In the genomic region with DNA sequence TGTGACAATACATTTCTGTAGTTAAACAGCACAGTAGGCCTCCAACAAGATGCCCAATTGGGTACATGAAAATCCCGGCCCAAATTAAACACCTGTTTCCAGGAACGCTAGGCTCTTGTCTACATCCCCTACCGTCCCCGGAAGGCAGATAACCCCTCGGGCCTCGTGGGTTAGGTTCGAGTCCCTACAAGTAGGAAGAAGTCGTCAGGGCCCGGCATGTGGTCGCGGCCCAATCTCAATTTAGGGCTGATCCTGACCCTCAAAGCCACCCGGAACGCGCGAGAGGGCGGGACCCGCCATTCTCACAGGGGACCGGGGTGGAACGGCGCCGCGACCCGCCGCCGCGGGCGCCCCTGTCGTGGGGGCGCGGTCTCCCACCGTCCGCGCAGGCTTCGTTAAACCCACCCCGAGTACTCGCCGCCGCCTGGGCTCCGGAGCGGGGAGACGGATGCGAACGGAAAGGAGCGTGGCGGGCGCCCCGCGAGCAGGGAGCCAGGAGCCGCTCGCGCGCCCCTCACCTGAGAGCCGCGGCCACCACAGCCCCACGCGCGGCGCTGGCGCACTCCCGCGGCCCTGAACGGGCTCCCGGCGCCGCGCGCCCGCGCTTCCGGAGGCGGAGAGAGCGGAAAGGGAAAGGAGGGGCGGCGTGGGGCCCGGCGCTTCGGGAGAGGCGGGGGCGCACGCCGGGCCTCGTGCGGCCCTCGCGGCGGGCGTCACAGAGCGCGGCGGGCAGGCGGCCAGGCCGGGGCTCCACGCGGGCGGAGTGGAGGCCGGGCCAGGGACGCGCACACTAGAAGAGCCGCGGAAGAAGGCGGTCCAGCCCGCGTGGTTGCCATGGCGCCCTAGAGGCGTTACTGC, we compare ENCODE assay signal across 1 cellular context.
A peak's percentile ranks its signal among the peaks of the same experiment; 100 is the strongest.
TF ChIP-seq lines count a peak whose summit lies in the region.

CFAP97 (minus strand) TSS at position 621 of the 858 bp plus-strand sequence. CDS start 12,804 bp downstream, outside the sequence.

TF ChIP-seq in K562, 482 proteins besides CTCF, POLR2A, EP300 and RAD21 (continued from another document and continues in another):
- TF ChIP-seq, protein P1, sequence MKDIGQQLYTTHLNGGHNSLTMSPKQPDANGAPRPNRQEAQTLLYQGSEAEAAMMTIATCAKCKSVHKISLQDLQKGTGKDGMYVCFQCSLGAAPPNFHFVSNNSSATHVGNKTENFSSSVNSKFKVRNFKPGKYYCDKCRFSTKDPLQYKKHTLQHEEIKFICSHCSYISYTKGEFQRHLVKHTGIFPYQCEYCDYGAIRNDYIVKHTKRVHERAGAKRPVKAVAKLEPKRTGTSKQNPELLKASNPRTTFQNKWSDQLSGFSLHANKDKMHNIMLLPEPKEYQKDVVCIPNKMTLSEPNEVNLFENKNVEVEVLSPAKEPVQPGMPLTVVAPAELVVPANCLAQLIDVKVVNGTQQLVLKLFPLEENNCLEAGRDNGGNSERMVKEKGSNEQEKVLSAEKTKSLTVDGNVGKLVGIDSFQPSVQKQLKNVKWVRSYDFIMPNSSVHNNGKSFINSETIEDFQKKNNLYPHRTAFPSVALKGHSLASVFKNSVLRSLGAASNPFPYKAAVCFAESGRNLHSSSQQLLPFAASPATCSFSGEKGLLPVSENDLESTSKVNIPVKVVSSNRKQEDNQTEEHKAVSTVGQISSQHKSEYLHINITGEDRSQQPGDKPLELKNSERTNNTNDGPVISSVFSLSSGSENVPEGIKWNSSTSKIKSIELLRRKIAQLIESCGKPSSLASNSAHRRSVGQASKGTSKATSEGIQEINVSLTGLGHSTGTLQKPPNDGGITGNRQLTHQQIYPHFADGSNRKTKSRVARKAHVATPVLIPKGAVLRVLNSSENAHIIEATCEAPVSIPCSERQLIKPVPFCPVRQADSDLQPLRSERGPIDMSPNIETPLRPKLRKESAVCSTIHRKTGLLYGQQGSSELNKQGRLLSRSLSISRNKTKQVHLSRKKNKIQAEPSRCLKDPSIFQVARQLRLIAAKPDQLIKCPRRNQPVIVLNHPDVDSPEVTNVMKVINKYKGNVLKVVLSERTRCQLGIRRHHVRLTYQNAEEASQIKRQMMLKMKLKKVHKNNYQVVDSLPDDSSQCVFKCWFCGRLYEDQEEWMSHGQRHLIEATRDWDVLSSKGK (CRISPR knock-in tag; IDR thresholded peaks at IDR 0.05), result no peak
- TF ChIP-seq NR2C1 (IDR thresholded peaks at IDR 0.05) (no peak), NR2C1 (tag; IDR thresholded peaks at IDR 0.05) (no peak), CHAMP1 (IDR thresholded peaks at IDR 0.05) (no peak), ZNF644 (tag; IDR thresholded peaks at IDR 0.05; ENCODE audit: low read depth) (no peak), SMARCA5 (IDR thresholded peaks at IDR 0.05) (no peak), CREB3 (tag; conservative IDR thresholded peaks at IDR 0.05; ENCODE audit: low read depth) (0 out of 2 replicates have a peak, but pooled peaks have one; percentile 53), COPS2 (conservative IDR thresholded peaks at IDR 0.05) (no peak), POU5F1 (IDR thresholded peaks at IDR 0.05; ENCODE audit: borderline replicate concordance, low read depth, low read length, partially characterized antibody) (no peak), ZBTB7A (IDR thresholded peaks at IDR 0.05; ENCODE audit: borderline replicate concordance, control insufficient read depth, low read depth, low read length) (peak; percentile 48), MTA3 (IDR thresholded peaks at IDR 0.05; ENCODE audit: borderline replicate concordance) (peak; percentile 55; the same call in 1 of the 2 replicates), NONO (IDR thresholded peaks at IDR 0.05; ENCODE audit: low read depth in 2 of 2, low read length in 1 of 2) (peak; percentile 42 to 72; a peak in 3 of 4 replicates), ZNF395 (CRISPR knock-in tag; IDR thresholded peaks at IDR 0.05) (peak; percentile 79; the same call in 1 of the 2 replicates), ELF1 (tag; IDR thresholded peaks at IDR 0.05) (peak; percentile 76; the same call in 1 of the 2 replicates), ZNF778 (CRISPR knock-in tag; IDR thresholded peaks at IDR 0.05) (no peak), SRF (CRISPR knock-in tag; IDR thresholded peaks at IDR 0.05) (no peak), EP400 (IDR thresholded peaks at IDR 0.05) (peak; percentile 69), NR1H2 (CRISPR knock-in tag; IDR thresholded peaks at IDR 0.05) (no peak), TEAD2 (tag; IDR thresholded peaks at IDR 0.05) (no peak), SAFB (IDR thresholded peaks at IDR 0.05; ENCODE audit: borderline replicate concordance, low read depth, low read length) (peak; percentile 89), ZSCAN29 (IDR thresholded peaks at IDR 0.05) (no peak), E2F6 (IDR thresholded peaks at IDR 0.05; ENCODE audit: borderline replicate concordance in 1 of 2, extremely low read depth in 1 of 2, insufficient read depth in 1 of 2, insufficient read length in 1 of 2, low read depth in 1 of 2, low read length in 1 of 2, poor library complexity in 1 of 2, severe bottlenecking in 1 of 2) (peak; percentile 93 to 98), TFAM (CRISPR knock-in tag; conservative IDR thresholded peaks at IDR 0.05) (no peak), RBM25 (IDR thresholded peaks at IDR 0.05; ENCODE audit: low read depth, low read length, severe bottlenecking) (no peak), POLR2AphosphoS5 (IDR thresholded peaks at IDR 0.05; ENCODE audit: control insufficient read depth, insufficient read depth, low read depth, low read length) (peak; percentile 73), HLTF (IDR thresholded peaks at IDR 0.05) (no peak), ZNF398 (CRISPR knock-in tag; IDR thresholded peaks at IDR 0.05) (no peak), RB1 (IDR thresholded peaks at IDR 0.05; ENCODE audit: low read depth) (peak; percentile 61), RBM22 (IDR thresholded peaks at IDR 0.05; ENCODE audit: low read depth, low read length, poor library complexity, severe bottlenecking) (no peak)
- TF ChIP-seq, protein P2, sequence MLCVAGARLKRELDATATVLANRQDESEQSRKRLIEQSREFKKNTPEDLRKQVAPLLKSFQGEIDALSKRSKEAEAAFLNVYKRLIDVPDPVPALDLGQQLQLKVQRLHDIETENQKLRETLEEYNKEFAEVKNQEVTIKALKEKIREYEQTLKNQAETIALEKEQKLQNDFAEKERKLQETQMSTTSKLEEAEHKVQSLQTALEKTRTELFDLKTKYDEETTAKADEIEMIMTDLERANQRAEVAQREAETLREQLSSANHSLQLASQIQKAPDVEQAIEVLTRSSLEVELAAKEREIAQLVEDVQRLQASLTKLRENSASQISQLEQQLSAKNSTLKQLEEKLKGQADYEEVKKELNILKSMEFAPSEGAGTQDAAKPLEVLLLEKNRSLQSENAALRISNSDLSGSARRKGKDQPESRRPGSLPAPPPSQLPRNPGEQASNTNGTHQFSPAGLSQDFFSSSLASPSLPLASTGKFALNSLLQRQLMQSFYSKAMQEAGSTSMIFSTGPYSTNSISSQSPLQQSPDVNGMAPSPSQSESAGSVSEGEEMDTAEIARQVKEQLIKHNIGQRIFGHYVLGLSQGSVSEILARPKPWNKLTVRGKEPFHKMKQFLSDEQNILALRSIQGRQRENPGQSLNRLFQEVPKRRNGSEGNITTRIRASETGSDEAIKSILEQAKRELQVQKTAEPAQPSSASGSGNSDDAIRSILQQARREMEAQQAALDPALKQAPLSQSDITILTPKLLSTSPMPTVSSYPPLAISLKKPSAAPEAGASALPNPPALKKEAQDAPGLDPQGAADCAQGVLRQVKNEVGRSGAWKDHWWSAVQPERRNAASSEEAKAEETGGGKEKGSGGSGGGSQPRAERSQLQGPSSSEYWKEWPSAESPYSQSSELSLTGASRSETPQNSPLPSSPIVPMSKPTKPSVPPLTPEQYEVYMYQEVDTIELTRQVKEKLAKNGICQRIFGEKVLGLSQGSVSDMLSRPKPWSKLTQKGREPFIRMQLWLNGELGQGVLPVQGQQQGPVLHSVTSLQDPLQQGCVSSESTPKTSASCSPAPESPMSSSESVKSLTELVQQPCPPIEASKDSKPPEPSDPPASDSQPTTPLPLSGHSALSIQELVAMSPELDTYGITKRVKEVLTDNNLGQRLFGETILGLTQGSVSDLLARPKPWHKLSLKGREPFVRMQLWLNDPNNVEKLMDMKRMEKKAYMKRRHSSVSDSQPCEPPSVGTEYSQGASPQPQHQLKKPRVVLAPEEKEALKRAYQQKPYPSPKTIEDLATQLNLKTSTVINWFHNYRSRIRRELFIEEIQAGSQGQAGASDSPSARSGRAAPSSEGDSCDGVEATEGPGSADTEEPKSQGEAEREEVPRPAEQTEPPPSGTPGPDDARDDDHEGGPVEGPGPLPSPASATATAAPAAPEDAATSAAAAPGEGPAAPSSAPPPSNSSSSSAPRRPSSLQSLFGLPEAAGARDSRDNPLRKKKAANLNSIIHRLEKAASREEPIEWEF (CRISPR knock-in tag; IDR thresholded peaks at IDR 0.05), result no peak
- TF ChIP-seq, protein P3, sequence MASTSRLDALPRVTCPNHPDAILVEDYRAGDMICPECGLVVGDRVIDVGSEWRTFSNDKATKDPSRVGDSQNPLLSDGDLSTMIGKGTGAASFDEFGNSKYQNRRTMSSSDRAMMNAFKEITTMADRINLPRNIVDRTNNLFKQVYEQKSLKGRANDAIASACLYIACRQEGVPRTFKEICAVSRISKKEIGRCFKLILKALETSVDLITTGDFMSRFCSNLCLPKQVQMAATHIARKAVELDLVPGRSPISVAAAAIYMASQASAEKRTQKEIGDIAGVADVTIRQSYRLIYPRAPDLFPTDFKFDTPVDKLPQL (IDR thresholded peaks at IDR 0.05; ENCODE audit: extremely low read depth, insufficient read length), result no peak
- TF ChIP-seq, protein P4, sequence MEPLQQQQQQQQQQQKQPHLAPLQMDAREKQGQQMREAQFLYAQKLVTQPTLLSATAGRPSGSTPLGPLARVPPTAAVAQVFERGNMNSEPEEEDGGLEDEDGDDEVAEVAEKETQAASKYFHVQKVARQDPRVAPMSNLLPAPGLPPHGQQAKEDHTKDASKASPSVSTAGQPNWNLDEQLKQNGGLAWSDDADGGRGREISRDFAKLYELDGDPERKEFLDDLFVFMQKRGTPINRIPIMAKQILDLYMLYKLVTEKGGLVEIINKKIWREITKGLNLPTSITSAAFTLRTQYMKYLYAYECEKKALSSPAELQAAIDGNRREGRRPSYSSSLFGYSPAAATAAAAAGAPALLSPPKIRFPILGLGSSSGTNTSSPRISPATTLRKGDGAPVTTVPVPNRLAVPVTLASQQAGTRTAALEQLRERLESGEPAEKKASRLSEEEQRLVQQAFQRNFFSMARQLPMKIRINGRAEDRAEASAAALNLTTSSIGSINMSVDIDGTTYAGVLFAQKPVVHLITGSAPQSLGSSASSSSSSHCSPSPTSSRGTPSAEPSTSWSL (CRISPR knock-in tag; IDR thresholded peaks at IDR 0.05; ENCODE audit: borderline replicate concordance), result no peak
